8 cellular contexts compared by ENCODE assay signal in genomic region chr21:46667735-46668380, GRCh38. TPM values are rescaled to one million over a fixed set of nuclear protein-coding genes. Genes with fewer than 3 reads are reported as not detected.
DNase-seq lines count a peak whose midpoint lies in the region; ATAC-seq and TF ChIP-seq lines count a peak whose summit lies in the region.

No MANE protein-coding gene starts in this region.

- peak overlapping the region; percentile 79 for H3K4me3 ChIP-seq in iPS-18c (ENCODE audit: insufficient read depth, low read depth, low read length)
- peak overlapping the region; percentile 18 to 73 (median 46) for H3K4me3 ChIP-seq in spleen

- peaks cover 0 to 37% (median 20%) of the 10 kb centered on the region in 6 donors for H3K36me3 ChIP-seq in spleen

- H3K27ac Mint-ChIP-seq in activated naive CD8-positive, alpha-beta T cell treated with anti-CD3 and anti-CD28 coated beads, Interleukin-2, amount 50 U/mL, for 24 hours = peak overlapping the region; percentile 53

- whole genome bisulfite sequencing in spleen, 5 donors = 1 to 3% (median 1%) methylated on average over 23 to 55 of the region's 55 CpGs

- ATAC-seq in activated naive CD8-positive, alpha-beta T cell treated with anti-CD3 and anti-CD28 coated beads, Interleukin-2, amount 50 U/mL, for 24 hours = peak; percentile 44
- ATAC-seq in HG02970 (IDR thresholded peaks at IDR 0.05; ENCODE audit: low FRiP score, unreplicated experiment) = no peak

- TF ChIP-seq POLR2A in spleen (IDR thresholded peaks at IDR 0.05) = no peak

- peaks cover 11% of the 10 kb centered on the region for H3K4me1 Mint-ChIP-seq in activated naive CD8-positive, alpha-beta T cell treated with anti-CD3 and anti-CD28 coated beads, Interleukin-2, amount 50 U/mL, for 24 hours

- peaks cover 10 to 21% (median 17%) of the 10 kb centered on the region in 6 donors for H3K4me1 ChIP-seq in spleen

- H3K9me3 ChIP-seq in iPS-18c (ENCODE audit: control insufficient read depth, insufficient read depth, low read length) = no peaks in the 10 kb centered on the region
- H3K9me3 ChIP-seq in spleen = no peaks in the 10 kb centered on the region

- H3K9me3 Mint-ChIP-seq in activated naive CD8-positive, alpha-beta T cell treated with anti-CD3 and anti-CD28 coated beads, Interleukin-2, amount 50 U/mL, for 24 hours = no peaks in the 10 kb centered on the region

- H3K36me3 Mint-ChIP-seq in activated naive CD8-positive, alpha-beta T cell treated with anti-CD3 and anti-CD28 coated beads, Interleukin-2, amount 50 U/mL, for 24 hours (ENCODE audit: low read depth) = no peaks in the 10 kb centered on the region

- intact Hi-C loops in spleen (cut with DNase I; ENCODE audit: low total_unique reads) = no loop called here

- DNase-seq in SKM-1 treated with dmso at 0.1 percent for 144 hours (lab: John Stamatoyannopoulos, UW; ENCODE audit: unreplicated experiment) = peak; percentile 9
- DNase-seq in SKM-1 (lab: John Stamatoyannopoulos, UW; ENCODE audit: unreplicated experiment) = no peak
- peak; percentile 35 for DNase-seq in NCI-H128 (lab: John Stamatoyannopoulos, UW; ENCODE audit: unreplicated experiment)
- peak; percentile 44 for DNase-seq in activated naive CD8-positive, alpha-beta T cell treated with anti-CD3 and anti-CD28 coated beads, Interleukin-2, amount 50 U/mL, for 24 hours
- DNase-seq in spleen = no peak
- no peak for DNase-seq in midbrain (lab: John Stamatoyannopoulos, UW)

- H3K27ac ChIP-seq in spleen = no peak overlapping the region

- H3K27me3 Mint-ChIP-seq in activated naive CD8-positive, alpha-beta T cell treated with anti-CD3 and anti-CD28 coated beads, Interleukin-2, amount 50 U/mL, for 24 hours = no peaks in the 10 kb centered on the region

- peaks cover 0 to 31% (median 15%) of the 10 kb centered on the region in 7 donors for H3K27me3 ChIP-seq in spleen (replicated peaks in 1 of 7)

- peak overlapping the region; percentile 81 for H3K4me3 Mint-ChIP-seq in activated naive CD8-positive, alpha-beta T cell treated with anti-CD3 and anti-CD28 coated beads, Interleukin-2, amount 50 U/mL, for 24 hours

- TF ChIP-seq CTCF in spleen (IDR thresholded peaks at IDR 0.05 in 8 of 11, conservative IDR thresholded peaks at IDR 0.05 in 3 of 11) = no peak

RNA-seq across cellular contexts. Expression of gene PRMT2, which starts 32.4 kb away (rescaled TPM):
- 100 to 1,000 TPM in 6 of 7 donors, 10 to 100 TPM in 1; 92.4 to 129 (median 115) TPM for total RNA-seq in spleen
- polyA plus RNA-seq in spleen = 10 to 100 TPM; 57.8 to 75.5 (median 58.1) TPM

Comparison
In these comparisons a context has a peak if more than half of its experiments do, and no peak if none do; other contexts are left out.
1. DNase-seq: peak in SKM-1 treated with dmso at 0.1 percent for 144 hours (single experiment), NCI-H128 (single experiment) and activated naive CD8-positive, alpha-beta T cell treated with anti-CD3 and anti-CD28 coated beads, Interleukin-2, amount 50 U/mL, for 24 hours (single experiment); none in SKM-1 (single experiment), spleen (single experiment) and midbrain (single experiment).